ENCODE assay signal across 1 cellular context in the genomic region with DNA sequence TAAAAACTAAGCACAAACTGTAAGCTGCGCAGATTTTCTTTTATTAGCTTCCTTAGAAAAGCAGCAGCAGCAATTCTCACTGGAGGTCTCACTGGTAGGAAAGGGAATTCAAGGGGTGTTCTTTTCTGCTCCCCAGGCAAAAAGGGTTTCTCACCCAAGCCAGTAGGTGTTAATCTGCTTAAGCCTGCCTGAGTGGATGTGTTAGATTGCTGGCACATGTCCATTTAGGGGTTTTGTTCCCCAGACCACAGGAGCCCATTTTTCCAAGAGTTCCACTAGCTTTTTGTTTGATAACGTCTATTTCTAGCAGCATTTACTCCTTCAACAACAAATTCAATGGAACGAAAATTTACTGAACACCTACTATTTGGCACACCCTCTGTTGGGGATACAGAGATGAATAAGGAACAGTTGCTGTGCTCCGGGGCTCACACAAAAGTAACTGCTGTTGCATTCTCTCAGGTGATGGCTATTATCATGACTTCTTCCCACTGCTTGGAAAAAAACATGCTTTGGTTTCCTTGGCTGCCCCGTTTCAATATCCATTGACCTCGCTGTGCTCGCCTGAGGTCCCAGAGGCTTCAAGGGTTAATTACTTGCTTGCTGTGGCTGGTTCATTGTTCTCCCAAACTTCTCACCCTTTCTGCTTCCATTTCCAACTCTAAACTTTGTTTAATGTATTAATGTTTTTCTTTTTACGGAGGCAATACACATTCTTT.
TF ChIP-seq lines count a peak whose summit lies in the region.

No MANE protein-coding gene starts in this region.

TF ChIP-seq in GM23338, 12 proteins besides CTCF, POLR2A, EP300 and RAD21 (continued from another document):
- TF ChIP-seq, protein P1, sequence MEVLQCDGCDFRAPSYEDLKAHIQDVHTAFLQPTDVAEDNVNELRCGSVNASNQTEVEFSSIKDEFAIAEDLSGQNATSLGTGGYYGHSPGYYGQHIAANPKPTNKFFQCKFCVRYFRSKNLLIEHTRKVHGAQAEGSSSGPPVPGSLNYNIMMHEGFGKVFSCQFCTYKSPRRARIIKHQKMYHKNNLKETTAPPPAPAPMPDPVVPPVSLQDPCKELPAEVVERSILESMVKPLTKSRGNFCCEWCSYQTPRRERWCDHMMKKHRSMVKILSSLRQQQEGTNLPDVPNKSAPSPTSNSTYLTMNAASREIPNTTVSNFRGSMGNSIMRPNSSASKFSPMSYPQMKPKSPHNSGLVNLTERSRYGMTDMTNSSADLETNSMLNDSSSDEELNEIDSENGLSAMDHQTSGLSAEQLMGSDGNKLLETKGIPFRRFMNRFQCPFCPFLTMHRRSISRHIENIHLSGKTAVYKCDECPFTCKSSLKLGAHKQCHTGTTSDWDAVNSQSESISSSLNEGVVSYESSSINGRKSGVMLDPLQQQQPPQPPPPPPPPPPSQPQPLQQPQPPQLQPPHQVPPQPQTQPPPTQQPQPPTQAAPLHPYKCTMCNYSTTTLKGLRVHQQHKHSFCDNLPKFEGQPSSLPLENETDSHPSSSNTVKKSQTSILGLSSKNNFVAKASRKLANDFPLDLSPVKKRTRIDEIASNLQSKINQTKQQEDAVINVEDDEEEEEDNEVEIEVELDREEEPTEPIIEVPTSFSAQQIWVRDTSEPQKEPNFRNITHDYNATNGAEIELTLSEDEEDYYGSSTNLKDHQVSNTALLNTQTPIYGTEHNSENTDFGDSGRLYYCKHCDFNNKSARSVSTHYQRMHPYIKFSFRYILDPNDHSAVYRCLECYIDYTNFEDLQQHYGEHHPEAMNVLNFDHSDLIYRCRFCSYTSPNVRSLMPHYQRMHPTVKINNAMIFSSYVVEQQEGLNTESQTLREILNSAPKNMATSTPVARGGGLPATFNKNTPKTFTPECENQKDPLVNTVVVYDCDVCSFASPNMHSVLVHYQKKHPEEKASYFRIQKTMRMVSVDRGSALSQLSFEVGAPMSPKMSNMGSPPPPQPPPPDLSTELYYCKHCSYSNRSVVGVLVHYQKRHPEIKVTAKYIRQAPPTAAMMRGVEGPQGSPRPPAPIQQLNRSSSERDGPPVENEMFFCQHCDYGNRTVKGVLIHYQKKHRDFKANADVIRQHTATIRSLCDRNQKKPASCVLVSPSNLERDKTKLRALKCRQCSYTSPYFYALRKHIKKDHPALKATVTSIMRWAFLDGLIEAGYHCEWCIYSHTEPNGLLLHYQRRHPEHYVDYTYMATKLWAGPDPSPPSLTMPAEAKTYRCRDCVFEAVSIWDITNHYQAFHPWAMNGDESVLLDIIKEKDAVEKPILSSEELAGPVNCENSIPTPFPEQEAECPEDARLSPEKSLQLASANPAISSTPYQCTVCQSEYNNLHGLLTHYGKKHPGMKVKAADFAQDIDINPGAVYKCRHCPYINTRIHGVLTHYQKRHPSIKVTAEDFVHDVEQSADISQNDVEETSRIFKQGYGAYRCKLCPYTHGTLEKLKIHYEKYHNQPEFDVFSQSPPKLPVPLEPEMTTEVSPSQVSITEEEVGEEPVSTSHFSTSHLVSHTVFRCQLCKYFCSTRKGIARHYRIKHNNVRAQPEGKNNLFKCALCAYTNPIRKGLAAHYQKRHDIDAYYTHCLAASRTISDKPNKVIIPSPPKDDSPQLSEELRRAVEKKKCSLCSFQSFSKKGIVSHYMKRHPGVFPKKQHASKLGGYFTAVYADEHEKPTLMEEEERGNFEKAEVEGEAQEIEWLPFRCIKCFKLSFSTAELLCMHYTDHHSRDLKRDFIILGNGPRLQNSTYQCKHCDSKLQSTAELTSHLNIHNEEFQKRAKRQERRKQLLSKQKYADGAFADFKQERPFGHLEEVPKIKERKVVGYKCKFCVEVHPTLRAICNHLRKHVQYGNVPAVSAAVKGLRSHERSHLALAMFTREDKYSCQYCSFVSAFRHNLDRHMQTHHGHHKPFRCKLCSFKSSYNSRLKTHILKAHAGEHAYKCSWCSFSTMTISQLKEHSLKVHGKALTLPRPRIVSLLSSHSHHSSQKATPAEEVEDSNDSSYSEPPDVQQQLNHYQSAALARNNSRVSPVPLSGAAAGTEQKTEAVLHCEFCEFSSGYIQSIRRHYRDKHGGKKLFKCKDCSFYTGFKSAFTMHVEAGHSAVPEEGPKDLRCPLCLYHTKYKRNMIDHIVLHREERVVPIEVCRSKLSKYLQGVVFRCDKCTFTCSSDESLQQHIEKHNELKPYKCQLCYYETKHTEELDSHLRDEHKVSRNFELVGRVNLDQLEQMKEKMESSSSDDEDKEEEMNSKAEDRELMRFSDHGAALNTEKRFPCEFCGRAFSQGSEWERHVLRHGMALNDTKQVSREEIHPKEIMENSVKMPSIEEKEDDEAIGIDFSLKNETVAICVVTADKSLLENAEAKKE (CRISPR knock-in tag; IDR thresholded peaks at IDR 0.05): no peak
- TF ChIP-seq JUNB (IDR thresholded peaks at IDR 0.05; ENCODE audit: unreplicated experiment) (no peak), POLR2AphosphoS5 (IDR thresholded peaks at IDR 0.05; ENCODE audit: low read depth) (no peak), EZH2phosphoT487 (IDR thresholded peaks at IDR 0.05; ENCODE audit: unreplicated experiment) (no peak), NANOG (IDR thresholded peaks at IDR 0.05; ENCODE audit: borderline replicate concordance) (no peak), ZNF331 (CRISPR knock-in tag; IDR thresholded peaks at IDR 0.05; ENCODE audit: low read depth) (no peak), CREB1 (CRISPR knock-in tag; IDR thresholded peaks at IDR 0.05; ENCODE audit: low read depth) (no peak), STAT1 (IDR thresholded peaks at IDR 0.05; ENCODE audit: unreplicated experiment) (no peak)
- TF ChIP-seq, protein P2, sequence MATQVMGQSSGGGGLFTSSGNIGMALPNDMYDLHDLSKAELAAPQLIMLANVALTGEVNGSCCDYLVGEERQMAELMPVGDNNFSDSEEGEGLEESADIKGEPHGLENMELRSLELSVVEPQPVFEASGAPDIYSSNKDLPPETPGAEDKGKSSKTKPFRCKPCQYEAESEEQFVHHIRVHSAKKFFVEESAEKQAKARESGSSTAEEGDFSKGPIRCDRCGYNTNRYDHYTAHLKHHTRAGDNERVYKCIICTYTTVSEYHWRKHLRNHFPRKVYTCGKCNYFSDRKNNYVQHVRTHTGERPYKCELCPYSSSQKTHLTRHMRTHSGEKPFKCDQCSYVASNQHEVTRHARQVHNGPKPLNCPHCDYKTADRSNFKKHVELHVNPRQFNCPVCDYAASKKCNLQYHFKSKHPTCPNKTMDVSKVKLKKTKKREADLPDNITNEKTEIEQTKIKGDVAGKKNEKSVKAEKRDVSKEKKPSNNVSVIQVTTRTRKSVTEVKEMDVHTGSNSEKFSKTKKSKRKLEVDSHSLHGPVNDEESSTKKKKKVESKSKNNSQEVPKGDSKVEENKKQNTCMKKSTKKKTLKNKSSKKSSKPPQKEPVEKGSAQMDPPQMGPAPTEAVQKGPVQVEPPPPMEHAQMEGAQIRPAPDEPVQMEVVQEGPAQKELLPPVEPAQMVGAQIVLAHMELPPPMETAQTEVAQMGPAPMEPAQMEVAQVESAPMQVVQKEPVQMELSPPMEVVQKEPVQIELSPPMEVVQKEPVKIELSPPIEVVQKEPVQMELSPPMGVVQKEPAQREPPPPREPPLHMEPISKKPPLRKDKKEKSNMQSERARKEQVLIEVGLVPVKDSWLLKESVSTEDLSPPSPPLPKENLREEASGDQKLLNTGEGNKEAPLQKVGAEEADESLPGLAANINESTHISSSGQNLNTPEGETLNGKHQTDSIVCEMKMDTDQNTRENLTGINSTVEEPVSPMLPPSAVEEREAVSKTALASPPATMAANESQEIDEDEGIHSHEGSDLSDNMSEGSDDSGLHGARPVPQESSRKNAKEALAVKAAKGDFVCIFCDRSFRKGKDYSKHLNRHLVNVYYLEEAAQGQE (IDR thresholded peaks at IDR 0.05; ENCODE audit: unreplicated experiment): no peak
